Comparison of ENCODE assay signal across 8 cellular contexts in the genomic region with DNA sequence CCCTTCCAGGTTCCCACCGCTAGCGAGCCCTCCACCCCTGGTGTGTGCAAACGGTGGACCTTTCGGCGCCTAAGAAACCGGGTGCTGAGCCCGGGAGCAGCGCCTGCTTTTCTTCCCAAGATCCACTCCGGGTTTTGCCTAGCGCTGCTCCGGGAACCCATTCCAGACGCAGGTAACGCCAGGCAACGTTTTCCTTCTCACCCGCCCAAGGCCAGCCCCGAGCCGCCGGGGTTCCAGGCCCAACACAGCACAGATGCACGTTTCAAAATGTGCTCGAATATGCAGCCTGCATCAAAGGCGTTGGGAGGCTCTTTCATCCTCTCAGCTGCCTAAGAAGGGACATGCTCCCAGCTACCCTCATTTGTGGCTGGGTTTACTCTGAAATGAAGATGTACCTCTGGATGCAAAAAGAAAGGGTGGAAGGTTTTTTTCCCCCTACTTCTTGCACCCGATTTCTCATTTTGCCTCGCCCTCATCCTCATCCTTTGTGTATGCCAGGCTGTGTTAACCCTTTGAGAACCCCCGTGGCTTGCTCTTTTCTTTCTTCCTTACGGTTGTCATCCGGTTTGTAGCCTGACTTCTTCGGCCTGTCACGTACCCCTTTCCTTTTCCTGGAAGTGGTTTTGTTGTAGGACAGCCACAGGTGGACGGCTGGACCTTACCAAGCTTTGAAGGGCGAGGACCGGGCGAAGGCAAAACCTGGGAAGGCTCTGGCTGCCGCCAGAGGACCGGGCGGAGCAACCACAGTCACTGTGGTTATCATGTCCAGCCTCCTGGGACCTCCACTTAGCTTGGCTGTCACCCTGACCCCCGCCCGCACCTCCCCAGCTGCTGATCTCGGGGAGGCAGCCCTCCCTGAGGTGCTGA.
DNase-seq lines count a peak whose midpoint lies in the region; ATAC-seq, FAIRE-seq and TF ChIP-seq lines count a peak whose summit lies in the region.

No MANE protein-coding gene starts in this region.

- H3K23ac ChIP-seq in H1 (ENCODE audit: insufficient read length) = no peak overlapping the region

- H3K4me3 ChIP-seq in BLaER1 = peak overlapping the region; percentile 64
- peak overlapping the region; percentile 37 to 56 (median 46); a peak in 7 of 8 replicates for H3K4me3 ChIP-seq in H1 (ENCODE audit: extremely low read depth in 1 of 4, insufficient read depth in 2 of 4, low read depth in 3 of 4, low read length in 4 of 4)

- H3K79me2 ChIP-seq in H1 (ENCODE audit: control insufficient read depth in 1 of 2, insufficient read depth in 2 of 2, low read length in 2 of 2) = no peaks in the 10 kb centered on the region

- H2AK5ac ChIP-seq in H1 (ENCODE audit: low read depth, low read length) = no peak overlapping the region

- no peak overlapping the region for H3K56ac ChIP-seq in H1 (replicated peaks; ENCODE audit: insufficient read length, low read depth, low read length)

- 0 out of 2 replicates have a peak overlapping the region, but pooled peaks have one; percentile 50 for H2BK15ac ChIP-seq in H1 (ENCODE audit: low read length)

- peak; percentile 88 for FAIRE-seq in H1 (lab: Jason Lieb, UNC)

- CTCF ChIA-PET in H1 (lab: Charles Lee; ENCODE audit: partially characterized antibody) = interaction anchor here (0.6 to 3.5 kb wide), 22 partner anchors 12 to 408 kb away, joined by 3 to 48 read pairs (median 4); no protein-coding TSS in a partner anchor

- H4K20me1 ChIP-seq in BLaER1 (no peaks in the 10 kb centered on the region), H1 (replicated peaks in 1 of 2; ENCODE audit: control insufficient read depth in 1 of 2, insufficient read depth in 2 of 2, low read length in 2 of 2) (no peaks in the 10 kb centered on the region)

- H2BK5ac ChIP-seq in H1 (ENCODE audit: low read depth, low read length) = peak overlapping the region; percentile 74; the same call in 1 of the 2 replicates

- H4K8ac ChIP-seq in H1 (ENCODE audit: extremely low read depth, insufficient read depth, low read length) = peak overlapping the region; percentile 70; the same call in 1 of the 2 replicates

- peak overlapping the region; percentile 98 for H2BK12ac ChIP-seq in H1 (ENCODE audit: low read depth, low read length)

- POLR2A ChIA-PET in H1 (lab: Charles Lee; ENCODE audit: partially characterized antibody) = interaction anchor here (0.7 to 3.0 kb wide), 18 partner anchors 11 to 1272 kb away, joined by 3 to 17 read pairs (median 3); no protein-coding TSS in a partner anchor

- peak in 1 of 2 experiments; percentile 84; a peak in 1 of 3 replicates for TF ChIP-seq EP300 in H1 (IDR thresholded peaks at IDR 0.05; ENCODE audit: borderline replicate concordance in 1 of 2, low read depth in 2 of 2, low read length in 2 of 2)

- peak; percentile 8 to 17; a peak in 2 of 4 replicates for TF ChIP-seq RAD21 in H1 (IDR thresholded peaks at IDR 0.05 in 1 of 2, conservative IDR thresholded peaks at IDR 0.05 in 1 of 2; ENCODE audit: low read depth in 2 of 2, low read length in 2 of 2)

- ATAC-seq in GM19351 (IDR thresholded peaks at IDR 0.05; ENCODE audit: unreplicated experiment) (peak; percentile 94), HG03457 (IDR thresholded peaks at IDR 0.05; ENCODE audit: unreplicated experiment) (peak; percentile 88)

- H3K4me1 ChIP-seq in BLaER1 = peaks cover 34% of the 10 kb centered on the region
- H3K4me1 ChIP-seq in H1 (replicated peaks in 1 of 4; ENCODE audit: control insufficient read depth in 3 of 4, insufficient read depth in 4 of 4, low read length in 3 of 4) = peaks cover 8 to 17% (median 12%) of the 10 kb centered on the region in 4 experiments

- TF ChIP-seq CTCF in H1 (IDR thresholded peaks at IDR 0.05; ENCODE audit: control extremely low read depth in 1 of 3, insufficient read depth in 1 of 3, low read depth in 1 of 3, low read length in 3 of 3) = no peak

- peak overlapping the region; percentile 93 for H3K27ac ChIP-seq in BLaER1
- peak overlapping the region; percentile 82 for H3K27ac ChIP-seq in H1 (ENCODE audit: low read depth, low read length)

- H3K4ac ChIP-seq in H1 (replicated peaks; ENCODE audit: insufficient read length, low read depth, low read length) = peak overlapping the region; percentile 24

- H2BK20ac ChIP-seq in H1 (ENCODE audit: low read length) = no peak overlapping the region; the same call in none of the 2 replicates

- peak; percentile 74 for TF ChIP-seq POLR2A in H1 (IDR thresholded peaks at IDR 0.05; ENCODE audit: control extremely low read depth in 1 of 2, low read depth in 2 of 2, low read length in 2 of 2)

- H3K18ac ChIP-seq in H1 (ENCODE audit: extremely low read depth, low read length) = peak overlapping the region; percentile 81

- peak overlapping the region; percentile 71 for H4K91ac ChIP-seq in H1 (replicated peaks; ENCODE audit: insufficient read length, low read length)

- DNase-seq in NCI-H510A treated with DMSO at 0.1 percent for 48 hours (lab: John Stamatoyannopoulos, UW) (peak; percentile 90), H1 (ENCODE audit: low read depth in 1 of 2, low spot score in 2 of 2) (peak; percentile 77 to 98), medulla oblongata (ENCODE audit: extremely low spot score) (peak; percentile 85)
- peak; percentile 10 to 26 for DNase-seq in activated CD4-positive, alpha-beta T cell treated with anti-CD3 and anti-CD28 coated beads, Interleukin-2, amount 50 U/mL, for 4 hours
- peak; percentile 31 to 59 (median 55) for DNase-seq in stimulated activated CD4-positive, alpha-beta T cell treated with anti-CD3 and anti-CD28 coated beads, TNF-alpha, amount 100 ng/mL, for 48 hours (ENCODE audit: low read depth in 3 of 3)

- peak overlapping the region; percentile 1 for H2BK120ac ChIP-seq in H1 (replicated peaks; ENCODE audit: low read depth, low read length)

- H3K9ac ChIP-seq in BLaER1 (peak overlapping the region; percentile 77), H1 (replicated peaks in 1 of 4; ENCODE audit: extremely low read depth in 1 of 4, low read depth in 3 of 4, low read length in 3 of 4) (peak overlapping the region in 3 of 4 experiments; percentile 56 to 71 (median 66); a peak in 5 of 7 replicates)

- no peak overlapping the region for H3K14ac ChIP-seq in H1 (ENCODE audit: insufficient read length)

- H4K5ac ChIP-seq in H1 (ENCODE audit: insufficient read length, low read depth, low read length) = peak overlapping the region; percentile 74

- no peaks in the 10 kb centered on the region for H3K79me1 ChIP-seq in H1 (ENCODE audit: low read depth, low read length)

- H3K27me3 ChIP-seq in BLaER1 (no peaks in the 10 kb centered on the region), H1 (replicated peaks in 1 of 4; ENCODE audit: control insufficient read depth in 3 of 4, extremely low read depth in 1 of 4, insufficient read depth in 3 of 4, low read length in 3 of 4) (no peaks in the 10 kb centered on the region)

- peaks cover 5% of the 10 kb centered on the region; the same call in 1 of the 2 replicates for H3K36me3 ChIP-seq in BLaER1
- H3K36me3 ChIP-seq in H1 (ENCODE audit: control insufficient read depth in 2 of 4, insufficient read depth in 4 of 4, low read length in 3 of 4) = peaks cover 0 to 3% (median 0%) of the 10 kb centered on the region in 4 experiments; a peak in 1 of 8 replicates

- peak overlapping the region; percentile 96 for H2AFZ ChIP-seq in H1 (ENCODE audit: low read length)

- WGBS in H1 (ENCODE audit: extremely low coverage in 1 of 2, insufficient coverage in 1 of 2, insufficient read length in 1 of 2, insufficient replicate concordance in 2 of 2, low coverage in 1 of 2, low lambda C conversion rate in 2 of 2, missing lambda C conversion rate in 1 of 2), 2 experiments = 5% methylated on average over 38 of the region's 38 CpGs; no CpG with 5 or more reads in 1 of the 2 experiments

- H3K23me2 ChIP-seq in H1 (ENCODE audit: low read depth, low read length) = peaks cover 8% of the 10 kb centered on the region; the same call in 1 of the 2 replicates

- H3K4me2 ChIP-seq in BLaER1 (peak overlapping the region; percentile 76), H1 (ENCODE audit: insufficient read depth in 1 of 2, low read depth in 2 of 2, low read length in 2 of 2) (peak overlapping the region; percentile 77 to 84)

- peaks cover 21% of the 10 kb centered on the region for H3K9me3 ChIP-seq in BLaER1
- peaks cover 4 to 5% of the 10 kb centered on the region in 2 experiments; a peak in 3 of 4 replicates for H3K9me3 ChIP-seq in H1 (ENCODE audit: insufficient read depth in 2 of 2, low read depth in 1 of 2, low read length in 1 of 2)

TF ChIP-seq in H1, 55 proteins besides CTCF, POLR2A, EP300 and RAD21 (continues in another document):
- peak; percentile 63 for TF ChIP-seq TAF7 (optimal IDR thresholded peaks at IDR 0.05; ENCODE audit: borderline replicate concordance, low read depth, low read length)
- TF ChIP-seq POU5F1 (IDR thresholded peaks at IDR 0.05; ENCODE audit: low read depth, low read length) = no peak
- no peak for TF ChIP-seq RNF2 (IDR thresholded peaks at IDR 0.05; ENCODE audit: borderline replicate concordance, low read depth, low read length, missing control alignments, poor library complexity, severe bottlenecking)
- no peak for TF ChIP-seq NRF1 (IDR thresholded peaks at IDR 0.05; ENCODE audit: low read depth, low read length)
- TF ChIP-seq RXRA (IDR thresholded peaks at IDR 0.05; ENCODE audit: insufficient read depth, low read depth, low read length) = no peak
- TF ChIP-seq SP1 (IDR thresholded peaks at IDR 0.05; ENCODE audit: low read depth, low read length) = peak; percentile 100
- peak; percentile 40 for TF ChIP-seq PHF8 (conservative IDR thresholded peaks at IDR 0.05; ENCODE audit: low read depth, low read length)
- no peak for TF ChIP-seq CBX5 (IDR thresholded peaks at IDR 0.05; ENCODE audit: low read depth, low read length)

Comparison
In these comparisons a context has a peak if more than half of its experiments do, and no peak if none do; other contexts are left out.
1. Peak in every context shown above with its lines: DNase-seq, ATAC-seq, H3K4me3 ChIP-seq and H3K27ac ChIP-seq.
2. DNase-seq: peak in every context shown above with its lines; median percentile 90 in NCI-H510A treated with DMSO at 0.1 percent for 48 hours; 88 in H1; 85 in medulla oblongata; 55 in stimulated activated CD4-positive, alpha-beta T cell treated with anti-CD3 and anti-CD28 coated beads, TNF-alpha, amount 100 ng/mL, for 48 hours; 18 in activated CD4-positive, alpha-beta T cell treated with anti-CD3 and anti-CD28 coated beads, Interleukin-2, amount 50 U/mL, for 4 hours.